Comparison of ENCODE assay signal across 1 cellular context in the genomic region with DNA sequence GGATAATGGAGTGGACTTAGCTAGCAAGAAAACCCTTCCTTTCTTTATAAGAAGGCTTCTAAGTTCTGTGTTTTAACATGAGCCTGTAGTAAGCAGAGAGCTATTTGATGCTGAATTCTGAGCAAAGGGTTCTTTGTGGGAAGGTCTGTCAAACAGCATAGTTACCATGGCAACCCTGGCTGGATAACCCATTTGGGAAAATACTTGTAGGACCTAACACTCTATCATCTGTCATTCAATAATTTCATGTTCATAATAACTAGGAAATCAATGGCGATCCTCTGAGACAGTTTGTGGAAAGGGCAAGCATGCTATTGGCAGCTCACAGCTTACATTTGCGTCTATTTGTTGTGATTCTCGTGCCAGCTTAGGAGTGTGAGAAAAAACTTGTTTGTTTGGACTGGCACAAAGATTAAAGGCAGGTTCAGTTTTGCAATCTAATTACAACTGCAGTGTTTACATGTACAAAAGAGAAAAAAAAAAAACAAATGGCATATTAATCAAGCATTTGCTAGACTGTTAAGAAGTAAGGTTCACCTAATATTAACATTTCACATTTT.
TF ChIP-seq lines count a peak whose summit lies in the region.

No MANE protein-coding gene starts in this region.

TF ChIP-seq in GM23338, 12 proteins besides CTCF, POLR2A, EP300 and RAD21 (continued from another document):
- TF ChIP-seq, protein P1, sequence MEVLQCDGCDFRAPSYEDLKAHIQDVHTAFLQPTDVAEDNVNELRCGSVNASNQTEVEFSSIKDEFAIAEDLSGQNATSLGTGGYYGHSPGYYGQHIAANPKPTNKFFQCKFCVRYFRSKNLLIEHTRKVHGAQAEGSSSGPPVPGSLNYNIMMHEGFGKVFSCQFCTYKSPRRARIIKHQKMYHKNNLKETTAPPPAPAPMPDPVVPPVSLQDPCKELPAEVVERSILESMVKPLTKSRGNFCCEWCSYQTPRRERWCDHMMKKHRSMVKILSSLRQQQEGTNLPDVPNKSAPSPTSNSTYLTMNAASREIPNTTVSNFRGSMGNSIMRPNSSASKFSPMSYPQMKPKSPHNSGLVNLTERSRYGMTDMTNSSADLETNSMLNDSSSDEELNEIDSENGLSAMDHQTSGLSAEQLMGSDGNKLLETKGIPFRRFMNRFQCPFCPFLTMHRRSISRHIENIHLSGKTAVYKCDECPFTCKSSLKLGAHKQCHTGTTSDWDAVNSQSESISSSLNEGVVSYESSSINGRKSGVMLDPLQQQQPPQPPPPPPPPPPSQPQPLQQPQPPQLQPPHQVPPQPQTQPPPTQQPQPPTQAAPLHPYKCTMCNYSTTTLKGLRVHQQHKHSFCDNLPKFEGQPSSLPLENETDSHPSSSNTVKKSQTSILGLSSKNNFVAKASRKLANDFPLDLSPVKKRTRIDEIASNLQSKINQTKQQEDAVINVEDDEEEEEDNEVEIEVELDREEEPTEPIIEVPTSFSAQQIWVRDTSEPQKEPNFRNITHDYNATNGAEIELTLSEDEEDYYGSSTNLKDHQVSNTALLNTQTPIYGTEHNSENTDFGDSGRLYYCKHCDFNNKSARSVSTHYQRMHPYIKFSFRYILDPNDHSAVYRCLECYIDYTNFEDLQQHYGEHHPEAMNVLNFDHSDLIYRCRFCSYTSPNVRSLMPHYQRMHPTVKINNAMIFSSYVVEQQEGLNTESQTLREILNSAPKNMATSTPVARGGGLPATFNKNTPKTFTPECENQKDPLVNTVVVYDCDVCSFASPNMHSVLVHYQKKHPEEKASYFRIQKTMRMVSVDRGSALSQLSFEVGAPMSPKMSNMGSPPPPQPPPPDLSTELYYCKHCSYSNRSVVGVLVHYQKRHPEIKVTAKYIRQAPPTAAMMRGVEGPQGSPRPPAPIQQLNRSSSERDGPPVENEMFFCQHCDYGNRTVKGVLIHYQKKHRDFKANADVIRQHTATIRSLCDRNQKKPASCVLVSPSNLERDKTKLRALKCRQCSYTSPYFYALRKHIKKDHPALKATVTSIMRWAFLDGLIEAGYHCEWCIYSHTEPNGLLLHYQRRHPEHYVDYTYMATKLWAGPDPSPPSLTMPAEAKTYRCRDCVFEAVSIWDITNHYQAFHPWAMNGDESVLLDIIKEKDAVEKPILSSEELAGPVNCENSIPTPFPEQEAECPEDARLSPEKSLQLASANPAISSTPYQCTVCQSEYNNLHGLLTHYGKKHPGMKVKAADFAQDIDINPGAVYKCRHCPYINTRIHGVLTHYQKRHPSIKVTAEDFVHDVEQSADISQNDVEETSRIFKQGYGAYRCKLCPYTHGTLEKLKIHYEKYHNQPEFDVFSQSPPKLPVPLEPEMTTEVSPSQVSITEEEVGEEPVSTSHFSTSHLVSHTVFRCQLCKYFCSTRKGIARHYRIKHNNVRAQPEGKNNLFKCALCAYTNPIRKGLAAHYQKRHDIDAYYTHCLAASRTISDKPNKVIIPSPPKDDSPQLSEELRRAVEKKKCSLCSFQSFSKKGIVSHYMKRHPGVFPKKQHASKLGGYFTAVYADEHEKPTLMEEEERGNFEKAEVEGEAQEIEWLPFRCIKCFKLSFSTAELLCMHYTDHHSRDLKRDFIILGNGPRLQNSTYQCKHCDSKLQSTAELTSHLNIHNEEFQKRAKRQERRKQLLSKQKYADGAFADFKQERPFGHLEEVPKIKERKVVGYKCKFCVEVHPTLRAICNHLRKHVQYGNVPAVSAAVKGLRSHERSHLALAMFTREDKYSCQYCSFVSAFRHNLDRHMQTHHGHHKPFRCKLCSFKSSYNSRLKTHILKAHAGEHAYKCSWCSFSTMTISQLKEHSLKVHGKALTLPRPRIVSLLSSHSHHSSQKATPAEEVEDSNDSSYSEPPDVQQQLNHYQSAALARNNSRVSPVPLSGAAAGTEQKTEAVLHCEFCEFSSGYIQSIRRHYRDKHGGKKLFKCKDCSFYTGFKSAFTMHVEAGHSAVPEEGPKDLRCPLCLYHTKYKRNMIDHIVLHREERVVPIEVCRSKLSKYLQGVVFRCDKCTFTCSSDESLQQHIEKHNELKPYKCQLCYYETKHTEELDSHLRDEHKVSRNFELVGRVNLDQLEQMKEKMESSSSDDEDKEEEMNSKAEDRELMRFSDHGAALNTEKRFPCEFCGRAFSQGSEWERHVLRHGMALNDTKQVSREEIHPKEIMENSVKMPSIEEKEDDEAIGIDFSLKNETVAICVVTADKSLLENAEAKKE (CRISPR knock-in tag; IDR thresholded peaks at IDR 0.05), result no peak
